Comparison of ENCODE assay signal across 7 cellular contexts in the genomic region with DNA sequence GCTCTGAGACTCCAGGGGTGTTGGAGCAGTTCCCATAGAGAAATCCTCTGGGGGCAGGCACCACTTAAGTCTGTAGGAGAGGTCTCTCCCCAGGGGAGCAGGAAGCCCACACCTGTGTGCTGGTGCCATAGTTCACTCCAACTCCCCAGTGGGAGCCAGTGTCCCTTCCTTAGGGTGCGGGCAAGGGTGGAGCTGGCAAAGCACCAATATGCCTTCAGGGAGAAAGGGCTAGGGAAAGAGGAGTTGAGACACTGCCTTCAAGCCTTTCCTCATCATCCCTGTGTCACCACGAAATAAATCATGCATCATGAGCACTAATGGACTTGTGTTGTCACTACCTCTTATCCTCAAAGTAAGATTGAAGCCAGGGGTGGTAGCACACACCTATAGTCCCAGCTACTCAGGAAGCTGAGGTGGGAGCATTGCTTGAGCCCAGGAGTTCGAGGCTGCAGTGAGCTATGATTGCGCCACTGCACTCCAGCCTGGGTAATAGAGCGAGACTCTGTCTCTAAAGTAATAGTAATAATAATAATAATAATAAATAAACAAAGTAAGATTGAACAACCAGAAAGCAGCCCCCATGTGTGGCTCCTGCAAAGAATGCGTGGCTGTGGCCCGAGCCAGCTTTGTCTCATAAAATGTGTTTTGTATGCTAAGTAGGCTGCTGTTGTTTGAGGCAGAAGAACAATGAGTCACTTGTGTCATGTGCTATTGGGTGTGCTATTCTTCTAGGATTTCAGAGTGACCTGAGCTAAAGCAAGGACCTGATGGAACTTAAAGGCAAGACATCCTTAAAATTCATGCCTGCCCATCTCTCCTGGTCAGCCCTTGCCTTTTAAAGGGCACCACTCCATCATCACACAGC. TPM values are rescaled to one million over a fixed set of nuclear protein-coding genes. Genes with fewer than 3 reads are reported as not detected.
DNase-seq lines count a peak whose midpoint lies in the region; ATAC-seq and TF ChIP-seq lines count a peak whose summit lies in the region.
"Had no signal": no experiment of that assay in that cellular context is flagged by ENCODE, and none has a peak within 500 bp of the region (broad histone marks: within the 10 kb centered on the region; RNA-seq: fewer than 3 reads in every experiment).

No MANE protein-coding gene starts in this region.

- peak; percentile 26 for DNase-seq in GM04504 (ENCODE audit: low read depth)
- DNase-seq in breast epithelium (ENCODE audit: low spot score in 2 of 2): peak in 1 of 2 donors; percentile 45
- DNase-seq in mucosa of descending colon: peak in 2 of 3 donors; percentile 80 to 81
- no peak for DNase-seq in SW 1271 (lab: John Stamatoyannopoulos, UW)
- DNase-seq in erythroblast (lab: John Stamatoyannopoulos, UW): no peak
- DNase-seq: GF-D8 had no signal

- H3K9me3 ChIP-seq in breast epithelium (no peaks in the 10 kb centered on the region), mucosa of descending colon (no peaks in the 10 kb centered on the region)

- TF ChIP-seq POLR2A in breast epithelium (IDR thresholded peaks at IDR 0.05) (no peak), erythroblast (IDR thresholded peaks at IDR 0.05; ENCODE audit: low read length) (no peak)

- TF ChIP-seq CTCF in breast epithelium (IDR thresholded peaks at IDR 0.05) (no peak), mucosa of descending colon (IDR thresholded peaks at IDR 0.05) (no peak)

- no peaks in the 10 kb centered on the region for H3K36me3 ChIP-seq in breast epithelium
- H3K36me3 ChIP-seq in mucosa of descending colon (ENCODE audit: low read depth): no peaks in the 10 kb centered on the region

- ATAC-seq in mucosa of descending colon (peak; percentile 76), GM18870 (IDR thresholded peaks at IDR 0.05; ENCODE audit: unreplicated experiment) (no peak)

- H3K4me3 ChIP-seq in breast epithelium (no peak overlapping the region), mucosa of descending colon (no peak overlapping the region)

- peak overlapping the region; percentile 86 to 89 for H3K27ac ChIP-seq in breast epithelium

- intact Hi-C loops in breast epithelium (cut with DNase I; ENCODE audit: low total_unique reads): no loop called here
- intact Hi-C loops in mucosa of descending colon (cut with DNase I, micrococcal nuclease): no loop called here

- H3K27me3 ChIP-seq in breast epithelium: no peaks in the 10 kb centered on the region

- H3K4me1 ChIP-seq in breast epithelium (peaks cover 5 to 15% of the 10 kb centered on the region in 2 donors), mucosa of descending colon (ENCODE audit: low read depth) (peaks cover 32% of the 10 kb centered on the region)

RNA-seq across cellular contexts. Expression of gene TIE1, which starts 6.7 kb away (rescaled TPM):
- total RNA-seq in breast epithelium (10 to 100 TPM in 2 of 3 donors, 1 to 10 TPM in 1; 9.4 to 39.0 (median 24.2) TPM), mucosa of descending colon (10 to 100 TPM in 1 of 3 donors, 1 to 10 TPM in 2; 8.0 to 18.6 (median 8.1) TPM)

RNA-seq across cellular contexts. Expression of gene C1orf210, which starts 8.7 kb away (rescaled TPM):
- 10 to 100 TPM in 1 of 3 donors, 1 to 10 TPM in 1, not detected in 1; 7.2 to 31.3 TPM for total RNA-seq in breast epithelium
- 100 to 1,000 TPM in 1 of 3 donors, 10 to 100 TPM in 2; 33.1 to 102 (median 63.3) TPM for total RNA-seq in mucosa of descending colon

RNA-seq across cellular contexts. Expression of gene TMEM125, which starts 24.3 kb away (rescaled TPM):
- total RNA-seq in breast epithelium (10 to 100 TPM in 2 of 3 donors, not detected in 1; 19.3 to 30.1 TPM), mucosa of descending colon (10 to 100 TPM; 31.9 to 71.6 (median 40.6) TPM)

RNA-seq across cellular contexts. Expression of gene MPL, which starts 43.5 kb away (rescaled TPM):
- total RNA-seq in breast epithelium (not detected), mucosa of descending colon (1 to 10 TPM in 1 of 3 donors, under 1 TPM in 1, not detected in 1; 0.81 to 1.0 TPM)

Comparison
In these comparisons a context has a peak if more than half of its experiments do, and no peak if none do; other contexts are left out.
1. DNase-seq: peak in GM04504 (single experiment) and mucosa of descending colon (2 of 3); none in SW 1271 (0 of 2) and erythroblast (0 of 2).